ENCODE assay signal across 1 cellular context in genomic region chr2:215660687-215661086, GRCh38.
TF ChIP-seq lines count a peak whose summit lies in the region.

No MANE protein-coding gene starts in this region.

TF ChIP-seq in HepG2, 621 proteins besides CTCF, POLR2A, EP300 and RAD21:
- TF ChIP-seq RXRB (CRISPR knock-in tag; IDR thresholded peaks at IDR 0.05; ENCODE audit: borderline replicate concordance) (no peak), MNT (IDR thresholded peaks at IDR 0.05) (peak; percentile 13; the same call in 1 of the 2 replicates), SNRNP70 (IDR thresholded peaks at IDR 0.05; ENCODE audit: low read depth, low read length) (no peak), ZNF687 (CRISPR knock-in tag; IDR thresholded peaks at IDR 0.05) (peak; percentile 36; the same call in 1 of the 2 replicates)
